In the genomic region with DNA sequence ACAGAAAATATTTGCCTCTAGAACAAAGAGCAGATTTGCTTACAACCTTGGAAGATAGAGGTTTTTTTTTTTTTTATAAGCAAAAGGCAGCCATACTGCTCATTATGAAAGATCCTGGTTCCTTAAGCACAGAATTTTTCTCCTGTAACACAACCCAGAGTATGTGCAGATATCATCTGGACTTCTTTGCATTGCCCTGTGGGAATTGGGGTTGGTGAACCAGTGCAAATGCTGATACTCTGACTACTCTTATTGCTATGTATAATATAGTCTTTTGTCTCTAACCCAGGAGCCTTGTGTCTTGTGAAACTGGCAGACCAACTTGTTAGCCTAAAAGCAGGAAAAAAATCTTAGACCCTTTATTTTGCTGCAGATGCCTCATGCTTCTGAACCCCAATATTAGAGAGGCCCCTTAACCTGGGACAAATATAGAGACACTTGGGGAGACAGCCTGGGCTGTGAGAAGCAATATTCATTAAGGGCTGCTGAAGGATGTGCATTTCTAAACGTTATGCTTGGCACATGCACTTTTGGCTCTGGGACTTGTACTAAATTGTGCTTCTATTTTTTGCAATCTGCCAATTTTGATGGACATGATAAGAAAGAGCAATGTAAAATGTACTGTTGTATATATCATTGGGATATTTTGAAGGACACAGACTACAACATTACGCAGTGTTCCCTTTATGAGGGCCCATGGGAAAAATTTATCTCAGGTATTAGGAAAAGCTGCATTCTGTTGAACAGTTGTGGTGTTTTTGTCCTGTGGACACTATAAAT, we compare ENCODE assay signal across 16 cellular contexts.
"Had no signal": no experiment of that assay in that cellular context is flagged by ENCODE, and none has a peak within 500 bp of the region (broad histone marks: within the 10 kb centered on the region; RNA-seq: fewer than 3 reads in every experiment).

No MANE protein-coding gene starts in this region.

- H3K4me3 ChIP-seq: dorsolateral prefrontal cortex, heart right ventricle, tibial nerve, vagina had no signal

- H3K9me3 Mint-ChIP-seq: activated naive CD4-positive, alpha-beta T cell treated with anti-CD3 and anti-CD28 coated beads, Interleukin-2, amount 50 U/mL, for 72 hours had no signal

- H3K36me3 ChIP-seq: heart right ventricle, tibial nerve, vagina, WERI-Rb-1 had no signal

- H3K4me1 ChIP-seq: heart right ventricle, tibial nerve, vagina had no signal

- DNase-seq: activated CD4-positive, alpha-beta T cell treated with anti-CD3 and anti-CD28 coated beads for 1 hour; activated CD8-positive, alpha-beta memory T cell treated with anti-CD3 and anti-CD28 coated beads for 24 hours; activated CD8-positive, alpha-beta memory T cell treated with anti-CD3 and anti-CD28 coated beads, Interleukin-2, amount 50 U/mL, for 48 hours; activated gamma-delta T cell; activated T-cell treated with anti-CD3 and anti-CD28 coated beads, Interleukin-2, amount 50 U/mL, for 48 hours; dorsolateral prefrontal cortex; heart right ventricle; naive thymus-derived CD8-positive, alpha-beta T cell; retina; stimulated activated CD4-positive, alpha-beta T cell treated with anti-CD3 and anti-CD28 coated beads, Interleukin-2, amount 100 ng/mL, for 24 hours; stimulated activated naive CD8-positive, alpha-beta T cell treated with anti-CD3 and anti-CD28 coated beads, Interleukin-15, Interleukin-2, amounts not matched to agents 100 U/mL and 50 U/mL, for 24 hours; T-helper 17 cell; WERI-Rb-1 had no signal

- H3K27ac ChIP-seq: dorsolateral prefrontal cortex, heart right ventricle, tibial nerve, vagina, WERI-Rb-1 had no signal

- H3K4me1 Mint-ChIP-seq: naive thymus-derived CD8-positive, alpha-beta T cell; T-helper 17 cell had no signal

- H3K9me3 ChIP-seq: vagina had no signal

- H3K27ac Mint-ChIP-seq: activated naive CD4-positive, alpha-beta T cell treated with anti-CD3 and anti-CD28 coated beads, Interleukin-2, amount 50 U/mL, for 72 hours; naive thymus-derived CD8-positive, alpha-beta T cell; T-helper 17 cell had no signal

- H3K27me3 ChIP-seq: dorsolateral prefrontal cortex, heart right ventricle, tibial nerve, vagina had no signal

- H3K4me3 Mint-ChIP-seq: naive thymus-derived CD8-positive, alpha-beta T cell; T-helper 17 cell had no signal
